Comparison of ENCODE assay signal across 17 cellular contexts in the genomic region with DNA sequence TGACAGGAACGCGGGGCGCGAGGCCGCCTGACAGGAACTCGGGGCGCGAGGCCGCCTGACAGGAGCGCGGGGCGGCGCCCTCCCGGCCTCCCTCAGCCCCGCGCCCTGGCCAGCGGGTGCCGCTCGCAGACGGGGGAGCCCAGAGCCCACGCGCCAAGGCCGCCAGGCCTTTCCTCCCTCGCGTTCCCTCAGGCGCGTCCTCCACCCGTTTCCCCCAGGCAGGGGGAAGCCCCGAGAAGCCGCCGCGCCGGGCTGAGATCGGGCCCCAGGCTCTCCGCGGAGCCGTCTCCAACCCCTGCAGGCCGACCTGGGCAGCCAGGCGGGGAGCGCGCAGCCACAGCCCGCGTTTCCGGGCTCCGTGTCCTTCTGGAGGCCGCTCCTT. TPM values are rescaled to one million over a fixed set of nuclear protein-coding genes. Genes with fewer than 3 reads are reported as not detected.
DNase-seq lines count a peak whose midpoint lies in the region; ATAC-seq and TF ChIP-seq lines count a peak whose summit lies in the region.
"Had no signal": no experiment of that assay in that cellular context is flagged by ENCODE, and none has a peak within 500 bp of the region (broad histone marks: within the 10 kb centered on the region; RNA-seq: fewer than 3 reads in every experiment).

No MANE protein-coding gene starts in this region.

- no peak overlapping the region for H3K4me3 ChIP-seq in osteoblast (ENCODE audit: insufficient read depth, low read length)

- H3K4me1 ChIP-seq in osteoblast (ENCODE audit: insufficient read depth, low read length), result no peaks in the 10 kb centered on the region

- no peaks in the 10 kb centered on the region for H3K27me3 ChIP-seq in osteoblast (ENCODE audit: insufficient read depth, low read length)

- TF ChIP-seq CTCF in osteoblast (IDR thresholded peaks at IDR 0.05; ENCODE audit: extremely low read depth, low read depth, low read length), result no peak

- intact Hi-C loops in activated CD4-positive, alpha-beta T cell treated with anti-CD3 and anti-CD28 coated beads for 36 hours (cut with DNase I, micrococcal nuclease), result no loop called here

- H3K36me3 Mint-ChIP-seq in activated CD4-positive, alpha-beta T cell treated with anti-CD3 and anti-CD28 coated beads for 36 hours (ENCODE audit: low read depth), result no peaks in the 10 kb centered on the region
- peaks cover 0 to 2% (median 0%) of the 10 kb centered on the region in 3 donors for H3K36me3 Mint-ChIP-seq in naive thymus-derived CD8-positive, alpha-beta T cell
- H3K36me3 Mint-ChIP-seq: CD4-positive, CD25-positive, alpha-beta regulatory T cell had no signal

- H4K20me1 ChIP-seq in osteoblast (ENCODE audit: insufficient read depth, low read length), result no peaks in the 10 kb centered on the region

- CTCF ChIA-PET in activated CD4-positive, alpha-beta T cell treated with anti-CD3 and anti-CD28 coated beads for 36 hours (lab: Charles Lee), result no interaction called here

- no peaks in the 10 kb centered on the region for H3K4me1 Mint-ChIP-seq in activated CD4-positive, alpha-beta T cell treated with anti-CD3 and anti-CD28 coated beads for 36 hours
- H3K4me1 Mint-ChIP-seq in naive thymus-derived CD8-positive, alpha-beta T cell, result peaks cover 0 to 2% (median 0%) of the 10 kb centered on the region in 4 donors
- H3K4me1 Mint-ChIP-seq: B cell; CD4-positive, CD25-positive, alpha-beta regulatory T cell had no signal

- no peaks in the 10 kb centered on the region for H3K36me3 ChIP-seq in osteoblast (ENCODE audit: insufficient read depth, low read length)

- H3K79me2 ChIP-seq in osteoblast (ENCODE audit: insufficient read depth, low read length), result no peaks in the 10 kb centered on the region

- H3K9me3 ChIP-seq in osteoblast (ENCODE audit: low read depth, low read length), result no peaks in the 10 kb centered on the region

- H2AFZ ChIP-seq in osteoblast (ENCODE audit: low read length), result no peak overlapping the region

- H3K27ac ChIP-seq in osteoblast (ENCODE audit: low read depth, low read length), result no peak overlapping the region
- H3K27ac ChIP-seq: 22Rv1 had no signal

- H3K27ac Mint-ChIP-seq in activated CD4-positive, alpha-beta T cell treated with anti-CD3 and anti-CD28 coated beads for 36 hours, result no peak overlapping the region
- no peak overlapping the region for H3K27ac Mint-ChIP-seq in naive thymus-derived CD8-positive, alpha-beta T cell
- H3K27ac Mint-ChIP-seq: B cell; CD4-positive, CD25-positive, alpha-beta regulatory T cell had no signal

- POLR2A ChIA-PET in activated CD4-positive, alpha-beta T cell treated with anti-CD3 and anti-CD28 coated beads for 36 hours (lab: Charles Lee), result no interaction called here
- POLR2A ChIA-PET in naive thymus-derived CD8-positive, alpha-beta T cell (lab: Charles Lee), result no interaction called here

- no peak for DNase-seq in activated CD4-positive, alpha-beta T cell treated with anti-CD3 and anti-CD28 coated beads for 36 hours
- DNase-seq in activated CD4-positive, alpha-beta T cell treated with anti-CD3 and anti-CD28 coated beads for 1 hour, result no peak
- DNase-seq in iPS-NIHi7 (ENCODE audit: extremely low spot score) (peak; percentile 59), osteoblast (ENCODE audit: insufficient read length, low spot score, missing footprints) (peak; percentile 77), MV-4-11 (lab: John Stamatoyannopoulos, UW) (no peak)
- DNase-seq in naive thymus-derived CD8-positive, alpha-beta T cell, result no peak
- DNase-seq: CD4-positive, CD25-positive, alpha-beta regulatory T cell; EL; NCI-H1436; NCI-H2081; NCI-H748 treated with DMSO at 0.1 percent for 48 hours; PC-3 had no signal

- no peaks in the 10 kb centered on the region for H3K9me3 Mint-ChIP-seq in activated CD4-positive, alpha-beta T cell treated with anti-CD3 and anti-CD28 coated beads for 36 hours (ENCODE audit: low read depth)
- H3K9me3 Mint-ChIP-seq in naive thymus-derived CD8-positive, alpha-beta T cell, result no peaks in the 10 kb centered on the region

- no peak overlapping the region for H3K4me2 ChIP-seq in osteoblast (ENCODE audit: insufficient read depth, low read length)

- peak; percentile 42 for ATAC-seq in activated CD4-positive, alpha-beta T cell treated with anti-CD3 and anti-CD28 coated beads for 36 hours
- ATAC-seq in naive thymus-derived CD8-positive, alpha-beta T cell, result no peak
- no peak for ATAC-seq in HG02970 (IDR thresholded peaks at IDR 0.05; ENCODE audit: low FRiP score, unreplicated experiment)
- no peak for ATAC-seq in GM21737 (IDR thresholded peaks at IDR 0.05; ENCODE audit: unreplicated experiment)
- ATAC-seq: HCT116, PC-3 had no signal

- H3K4me3 Mint-ChIP-seq in activated CD4-positive, alpha-beta T cell treated with anti-CD3 and anti-CD28 coated beads for 36 hours, result no peak overlapping the region
- no peak overlapping the region for H3K4me3 Mint-ChIP-seq in naive thymus-derived CD8-positive, alpha-beta T cell
- H3K4me3 Mint-ChIP-seq: B cell; CD4-positive, CD25-positive, alpha-beta regulatory T cell had no signal

- H3K27me3 Mint-ChIP-seq in activated CD4-positive, alpha-beta T cell treated with anti-CD3 and anti-CD28 coated beads for 36 hours, result peaks cover 24% of the 10 kb centered on the region
- H3K27me3 Mint-ChIP-seq in naive thymus-derived CD8-positive, alpha-beta T cell, result peaks cover 10 to 41% (median 24%) of the 10 kb centered on the region in 5 donors

RNA-seq across cellular contexts. Expression of gene PTPRN2, which starts 17.8 kb away (rescaled TPM):
- total RNA-seq in activated CD4-positive, alpha-beta T cell treated with anti-CD3 and anti-CD28 coated beads for 36 hours, result under 1 TPM; 0.46 to 0.51 TPM
- 0.36 and 0.88 TPM in 2 replicates for total RNA-seq in osteoblast
- under 1 TPM; 0.78 to 0.99 TPM for total RNA-seq in naive thymus-derived CD8-positive, alpha-beta T cell
- 1 to 10 TPM in 2 of 3 donors, under 1 TPM in 1; 0.69 to 1.5 (median 1.4) TPM for polyA plus RNA-seq in naive thymus-derived CD8-positive, alpha-beta T cell

Comparison
In these comparisons a context has a peak if more than half of its experiments do, and no peak if none do; other contexts are left out.
1. DNase-seq: peak in iPS-NIHi7 (single experiment) and osteoblast (single experiment); none in activated CD4-positive, alpha-beta T cell treated with anti-CD3 and anti-CD28 coated beads for 36 hours (single experiment), activated CD4-positive, alpha-beta T cell treated with anti-CD3 and anti-CD28 coated beads for 1 hour (single experiment), naive thymus-derived CD8-positive, alpha-beta T cell (0 of 10) and MV-4-11 (single experiment).